In the genomic region with DNA sequence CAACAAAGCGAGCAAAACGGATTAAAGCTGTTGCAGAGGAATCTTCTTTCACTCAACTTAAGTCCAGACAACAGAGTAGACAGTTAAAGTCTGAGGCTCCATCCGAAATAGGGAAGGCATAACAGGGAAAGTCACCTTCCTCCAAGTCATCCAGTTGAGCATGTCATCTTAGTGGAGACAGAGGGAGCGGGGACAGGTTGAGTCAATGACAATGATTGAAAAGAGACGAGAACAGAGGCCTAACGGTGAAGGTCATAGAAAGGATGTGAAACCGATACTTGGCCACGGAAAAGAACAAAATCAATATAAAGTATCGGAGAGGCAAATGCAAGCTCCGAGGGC, we compare ENCODE assay signal across 8 cellular contexts. TPM values are rescaled to one million over a fixed set of nuclear protein-coding genes. Genes with fewer than 3 reads are reported as not detected.
DNase-seq lines count a peak whose midpoint lies in the region; ATAC-seq, FAIRE-seq and TF ChIP-seq lines count a peak whose summit lies in the region.

No MANE protein-coding gene starts in this region.

- peak overlapping the region; percentile 95 for H3K27ac Mint-ChIP-seq in activated CD8-positive, alpha-beta memory T cell treated with anti-CD3 and anti-CD28 coated beads, Interleukin-2, amount 10 ng/mL, durations not matched to agents 7 days and 5 days
- H3K27ac Mint-ChIP-seq in naive thymus-derived CD4-positive, alpha-beta T cell, result peak overlapping the region; percentile 90 to 98 (median 96)

- H2BK120ac ChIP-seq in H1 (replicated peaks; ENCODE audit: low read depth, low read length), result no peak overlapping the region

- H3K9me3 ChIP-seq in Panc1 (ENCODE audit: control insufficient read depth, insufficient read depth, low read depth, low read length), result no peaks in the 10 kb centered on the region
- no peaks in the 10 kb centered on the region for H3K9me3 ChIP-seq in H1 (ENCODE audit: insufficient read depth in 2 of 2, low read depth in 1 of 2, low read length in 1 of 2)
- H3K9me3 ChIP-seq in naive thymus-derived CD4-positive, alpha-beta T cell (ENCODE audit: control insufficient read depth in 2 of 3, low read length in 3 of 3), result no peaks in the 10 kb centered on the region

- H3K36me3 Mint-ChIP-seq in activated CD8-positive, alpha-beta memory T cell treated with anti-CD3 and anti-CD28 coated beads, Interleukin-2, amount 10 ng/mL, durations not matched to agents 7 days and 5 days, result peaks cover 64% of the 10 kb centered on the region
- H3K36me3 Mint-ChIP-seq in naive thymus-derived CD4-positive, alpha-beta T cell, result peaks cover 25 to 50% (median 42%) of the 10 kb centered on the region in 5 donors

- peaks cover 56% of the 10 kb centered on the region for H3K4me1 Mint-ChIP-seq in activated CD8-positive, alpha-beta memory T cell treated with anti-CD3 and anti-CD28 coated beads, Interleukin-2, amount 10 ng/mL, durations not matched to agents 7 days and 5 days
- H3K4me1 Mint-ChIP-seq in naive thymus-derived CD4-positive, alpha-beta T cell, result peaks cover 38 to 82% (median 71%) of the 10 kb centered on the region in 7 donors

- FAIRE-seq in H1 (lab: Jason Lieb, UNC), result no peak

- H3K23me2 ChIP-seq in H1 (ENCODE audit: low read depth, low read length), result peaks cover 6% of the 10 kb centered on the region

- no peak for DNase-seq in activated CD8-positive, alpha-beta memory T cell treated with anti-CD3 and anti-CD28 coated beads, Interleukin-2, amount 10 ng/mL, durations not matched to agents 7 days and 5 days
- DNase-seq in activated CD8-positive, alpha-beta memory T cell treated with anti-CD3 and anti-CD28 coated beads, Interleukin-2, amount 50 U/mL, for 48 hours, result no peak
- DNase-seq in Panc1 (ENCODE audit: low read depth, low spot score), result no peak
- no peak for DNase-seq in H1 (ENCODE audit: low read depth in 1 of 2, low spot score in 2 of 2)
- no peak for DNase-seq in naive thymus-derived CD4-positive, alpha-beta T cell
- no peak for DNase-seq in AG20443 (ENCODE audit: low spot score)

- peak overlapping the region; percentile 24 for H3K56ac ChIP-seq in H1 (replicated peaks; ENCODE audit: insufficient read length, low read depth, low read length)

- TF ChIP-seq POLR2A in H1 (IDR thresholded peaks at IDR 0.05; ENCODE audit: control extremely low read depth in 1 of 2, low read depth in 2 of 2, low read length in 2 of 2), result no peak

- intact Hi-C loops in Panc1 (cut with micrococcal nuclease; ENCODE audit: unreplicated experiment), result no loop called here
- intact Hi-C loops in naive thymus-derived CD4-positive, alpha-beta T cell (cut with micrococcal nuclease), result loop anchor here (2.0 to 5.0 kb wide), 3 partner anchors 534 to 1711 kb away; partner anchors contain the start of gene MEX3C (in 1 of the 2)

- no peak overlapping the region for H2AFZ ChIP-seq in H1 (ENCODE audit: low read length)

- in situ Hi-C loops in Panc1 (cut with HindIII; ENCODE audit: low pct_unique_long_range_greater_than_20kb, low sequenced_read_pairs), result no loop called here

- H3K14ac ChIP-seq in H1 (ENCODE audit: insufficient read length), result no peak overlapping the region

- H2BK12ac ChIP-seq in H1 (ENCODE audit: low read depth, low read length), result no peak overlapping the region

- no peaks in the 10 kb centered on the region for H3K79me1 ChIP-seq in H1 (ENCODE audit: low read depth, low read length)

- WGBS in H1 (ENCODE audit: extremely low coverage in 1 of 2, insufficient coverage in 1 of 2, insufficient read length in 1 of 2, insufficient replicate concordance in 2 of 2, low coverage in 1 of 2, low lambda C conversion rate in 2 of 2, missing lambda C conversion rate in 1 of 2), 2 experiments, result 6% methylated on average over 10 of the region's 10 CpGs; no CpG with 5 or more reads in 1 of the 2 experiments

- H3K27ac ChIP-seq in Panc1 (ENCODE audit: low read length) (peak overlapping the region; percentile 98), H1 (ENCODE audit: low read depth, low read length) (no peak overlapping the region)
- H3K27ac ChIP-seq in naive thymus-derived CD4-positive, alpha-beta T cell (ENCODE audit: low read depth, low read length), result peak overlapping the region; percentile 95

- POLR2A ChIA-PET in Panc1 (lab: Charles Lee) (interaction anchor here (0.5 to 0.6 kb wide), 3 partner anchors 200 to 1206 kb away, joined by 3 to 8 read pairs (median 4); no protein-coding TSS in a partner anchor), H1 (lab: Charles Lee; ENCODE audit: partially characterized antibody) (interaction anchor here (0.6 to 6.9 kb wide), 16 partner anchors 10 to 1011 kb away, joined by 3 to 59 read pairs (median 4); partner anchors contain the start of genes DYM and LIPG)
- POLR2A ChIA-PET in naive thymus-derived CD4-positive, alpha-beta T cell (lab: Charles Lee), result interaction anchor here (0.5 to 3.0 kb wide), 15 partner anchors 10 to 795 kb away, joined by 3 to 31 read pairs (median 5); partner anchors contain the start of genes DYM and MBD1

- H3K18ac ChIP-seq in H1 (ENCODE audit: extremely low read depth, low read length), result 0 out of 2 replicates have a peak overlapping the region, but pooled peaks have one; percentile 10

- no peak overlapping the region for H4K5ac ChIP-seq in H1 (ENCODE audit: insufficient read length, low read depth, low read length)

- BruUV-seq in Panc1 (replicated peaks; lab: Mats Ljungman, UMichigan), result no TSS peak

- ATAC-seq in activated CD8-positive, alpha-beta memory T cell treated with anti-CD3 and anti-CD28 coated beads, Interleukin-2, amount 10 ng/mL, durations not matched to agents 7 days and 5 days, result peak; percentile 24
- ATAC-seq in Panc1 (peak; percentile 11), GM21390 (IDR thresholded peaks at IDR 0.05; ENCODE audit: unreplicated experiment) (no peak), HG02973 (IDR thresholded peaks at IDR 0.05; ENCODE audit: unreplicated experiment) (no peak)
- peak; percentile 13 for ATAC-seq in naive thymus-derived CD4-positive, alpha-beta T cell

- H3K36me3 ChIP-seq in Panc1 (ENCODE audit: control insufficient read depth, insufficient read depth, low read length) (peaks cover 28% of the 10 kb centered on the region), H1 (ENCODE audit: control insufficient read depth in 2 of 4, insufficient read depth in 4 of 4, low read length in 3 of 4) (peaks cover 15 to 57% (median 43%) of the 10 kb centered on the region in 4 experiments)
- H3K36me3 ChIP-seq in naive thymus-derived CD4-positive, alpha-beta T cell (ENCODE audit: control insufficient read depth in 2 of 3, insufficient read depth in 3 of 3, low read length in 3 of 3), result peaks cover 9 to 55% (median 28%) of the 10 kb centered on the region in 3 experiments

- H3K4ac ChIP-seq in H1 (replicated peaks; ENCODE audit: insufficient read length, low read depth, low read length), result peak overlapping the region; percentile 27

- no peak overlapping the region for H2AK5ac ChIP-seq in H1 (ENCODE audit: low read depth, low read length)

- H3K4me1 ChIP-seq in Panc1 (ENCODE audit: control insufficient read depth, insufficient read depth, low read length) (peaks cover 25% of the 10 kb centered on the region), H1 (replicated peaks in 1 of 4; ENCODE audit: control insufficient read depth in 3 of 4, insufficient read depth in 4 of 4, low read length in 3 of 4) (peaks cover 0 to 8% (median 0%) of the 10 kb centered on the region in 4 experiments; a peak in 2 of 7 replicates)
- H3K4me1 ChIP-seq in naive thymus-derived CD4-positive, alpha-beta T cell (ENCODE audit: control insufficient read depth in 2 of 2, insufficient read depth in 2 of 2, low read length in 2 of 2), result peaks cover 32 to 39% of the 10 kb centered on the region in 2 donors

- H3K4me3 Mint-ChIP-seq in activated CD8-positive, alpha-beta memory T cell treated with anti-CD3 and anti-CD28 coated beads, Interleukin-2, amount 10 ng/mL, durations not matched to agents 7 days and 5 days, result peak overlapping the region; percentile 89
- peak overlapping the region; percentile 77 to 98 (median 94) for H3K4me3 Mint-ChIP-seq in naive thymus-derived CD4-positive, alpha-beta T cell

- TF ChIP-seq RAD21 in H1 (IDR thresholded peaks at IDR 0.05 in 1 of 2, conservative IDR thresholded peaks at IDR 0.05 in 1 of 2; ENCODE audit: low read depth in 2 of 2, low read length in 2 of 2), result no peak

- peak overlapping the region; percentile 75 to 86 for H3K4me2 ChIP-seq in H1 (ENCODE audit: insufficient read depth in 1 of 2, low read depth in 2 of 2, low read length in 2 of 2)

- TF ChIP-seq CTCF in Panc1 (IDR thresholded peaks at IDR 0.05) (no peak), H1 (IDR thresholded peaks at IDR 0.05; ENCODE audit: control extremely low read depth in 1 of 3, insufficient read depth in 1 of 3, low read depth in 1 of 3, low read length in 3 of 3) (no peak)

- H3K23ac ChIP-seq in H1 (ENCODE audit: insufficient read length), result no peak overlapping the region

- peaks cover 6 to 7% of the 10 kb centered on the region in 2 experiments for H4K20me1 ChIP-seq in H1 (replicated peaks in 1 of 2; ENCODE audit: control insufficient read depth in 1 of 2, insufficient read depth in 2 of 2, low read length in 2 of 2)

- H3K27me3 Mint-ChIP-seq in activated CD8-positive, alpha-beta memory T cell treated with anti-CD3 and anti-CD28 coated beads, Interleukin-2, amount 10 ng/mL, durations not matched to agents 7 days and 5 days, result no peaks in the 10 kb centered on the region
- H3K27me3 Mint-ChIP-seq in naive thymus-derived CD4-positive, alpha-beta T cell, result no peaks in the 10 kb centered on the region

- H4K91ac ChIP-seq in H1 (replicated peaks; ENCODE audit: insufficient read length, low read length), result no peak overlapping the region

- H3K79me2 ChIP-seq in H1 (ENCODE audit: control insufficient read depth in 1 of 2, insufficient read depth in 2 of 2, low read length in 2 of 2), result peaks cover 2 to 41% of the 10 kb centered on the region in 2 experiments

- peak overlapping the region in 3 of 4 experiments; percentile 64 to 83 (median 72); a peak in 6 of 7 replicates for H3K9ac ChIP-seq in H1 (replicated peaks in 1 of 4; ENCODE audit: extremely low read depth in 1 of 4, low read depth in 3 of 4, low read length in 3 of 4)

- no peak overlapping the region for H4K8ac ChIP-seq in H1 (ENCODE audit: extremely low read depth, insufficient read depth, low read length)

- peak overlapping the region; percentile 14; the same call in 1 of the 2 replicates for H2BK5ac ChIP-seq in H1 (ENCODE audit: low read depth, low read length)

- H3K4me3 ChIP-seq in Panc1 (ENCODE audit: low read depth in 2 of 2, low read length in 2 of 2) (peak overlapping the region; percentile 84 to 91), H1 (ENCODE audit: extremely low read depth in 1 of 4, insufficient read depth in 2 of 4, low read depth in 3 of 4, low read length in 4 of 4) (peak overlapping the region; percentile 72 to 93 (median 90))
- H3K4me3 ChIP-seq in naive thymus-derived CD4-positive, alpha-beta T cell (ENCODE audit: low read length), result peak overlapping the region; percentile 95

- H2BK15ac ChIP-seq in H1 (ENCODE audit: low read length), result no peak overlapping the region

- H3K9me3 Mint-ChIP-seq in activated CD8-positive, alpha-beta memory T cell treated with anti-CD3 and anti-CD28 coated beads, Interleukin-2, amount 10 ng/mL, durations not matched to agents 7 days and 5 days (ENCODE audit: low read depth), result no peaks in the 10 kb centered on the region
- H3K9me3 Mint-ChIP-seq in naive thymus-derived CD4-positive, alpha-beta T cell, result no peaks in the 10 kb centered on the region

- CTCF ChIA-PET in activated CD8-positive, alpha-beta memory T cell treated with anti-CD3 and anti-CD28 coated beads, Interleukin-2, amount 10 ng/mL, durations not matched to agents 7 days and 5 days (lab: Charles Lee), result interaction anchor here (0.6 to 2.0 kb wide), 8 partner anchors 9 to 372 kb away, joined by 3 to 7 read pairs (median 4); partner anchors contain the start of gene ACAA2
- CTCF ChIA-PET in Panc1 (lab: Charles Lee), result no interaction called here
- CTCF ChIA-PET in H1 (lab: Charles Lee; ENCODE audit: partially characterized antibody), result interaction anchor here (0.6 to 1.7 kb wide), 6 partner anchors 11 to 1709 kb away, joined by 3 to 6 read pairs (median 3); no protein-coding TSS in a partner anchor
- CTCF ChIA-PET in naive thymus-derived CD4-positive, alpha-beta T cell (lab: Charles Lee), result interaction anchor here (1.2 kb wide), 1 partner anchor 20 kb away, joined by 3 read pairs; no protein-coding TSS in a partner anchor

- no peak overlapping the region for H2BK20ac ChIP-seq in H1 (ENCODE audit: low read length)

- H3K27me3 ChIP-seq in Panc1 (ENCODE audit: control insufficient read depth, insufficient read depth, low read length) (no peaks in the 10 kb centered on the region), H1 (replicated peaks in 1 of 4; ENCODE audit: control insufficient read depth in 3 of 4, extremely low read depth in 1 of 4, insufficient read depth in 3 of 4, low read length in 3 of 4) (no peaks in the 10 kb centered on the region)
- H3K27me3 ChIP-seq in naive thymus-derived CD4-positive, alpha-beta T cell (ENCODE audit: control insufficient read depth in 2 of 2, insufficient read depth in 2 of 2, low read length in 2 of 2), result no peaks in the 10 kb centered on the region

- no peak for TF ChIP-seq EP300 in H1 (IDR thresholded peaks at IDR 0.05; ENCODE audit: borderline replicate concordance in 1 of 2, low read depth in 2 of 2, low read length in 2 of 2)

RNA-seq across cellular contexts. Expression of gene C18orf32, which starts 0.4 kb away (rescaled TPM):
- 10 to 100 TPM; 15.2 to 22.3 TPM for total RNA-seq in activated CD8-positive, alpha-beta memory T cell treated with anti-CD3 and anti-CD28 coated beads, Interleukin-2, amount 10 ng/mL, durations not matched to agents 7 days and 5 days
- total RNA-seq in Panc1 (2021; ENCODE audit: unreplicated experiment), result 38.0 TPM
- 9.3 TPM for polyA plus RNA-seq in Panc1 (2012; ENCODE audit: insufficient read length)
- 20.1 and 22.9 TPM in 2 replicates for total RNA-seq in H1 (2021; fragmentation: NEBNext Ultra II Directional; extraction: Animal tissue kit (Norgen Biotek cat#: 25700))
- 14.9 and 17.3 TPM in 2 replicates for polyA plus RNA-seq in H1 (2011; rRNA removed)
- 21.1 TPM for polyA plus RNA-seq in H1 (2011; cell fraction: cytosol; rRNA removed)
- 11.5 TPM for polyA plus RNA-seq in H1 (2011; cell fraction: nucleus; rRNA removed)
- polyA plus RNA-seq in H1 (2012, experiment 1 of 2), result 5.7 to 9.1 TPM (median 8.2 TPM) in 4 replicates
- 17.5 TPM for polyA plus RNA-seq in H1 (2012, experiment 2 of 2)
- polyA plus RNA-seq in H1 (2013, experiment 1 of 2), result 39.6 TPM
- 42.4 TPM for polyA plus RNA-seq in H1 (2013, experiment 2 of 2)
- 1.1 and 1.7 TPM in 2 replicates for polyA minus RNA-seq in H1 (2011; rRNA and poly(A)+ RNA removed)
- 8.6 TPM for polyA minus RNA-seq in H1 (2011; cell fraction: cytosol; rRNA and poly(A)+ RNA removed)
- polyA minus RNA-seq in H1 (2011; cell fraction: nucleus; rRNA and poly(A)+ RNA removed), result 6.0 TPM
- total RNA-seq in naive thymus-derived CD4-positive, alpha-beta T cell, result 10 to 100 TPM; 22.5 to 53.6 (median 31.5) TPM
- 10 to 100 TPM; 51.8 to 84.1 TPM for polyA plus RNA-seq in naive thymus-derived CD4-positive, alpha-beta T cell

RNA-seq across cellular contexts. Expression of gene RPL17, which starts 5.7 kb away (rescaled TPM):
- 1,000 to 10,000 TPM; 1,233 to 1,399 TPM for total RNA-seq in activated CD8-positive, alpha-beta memory T cell treated with anti-CD3 and anti-CD28 coated beads, Interleukin-2, amount 10 ng/mL, durations not matched to agents 7 days and 5 days
- 874 TPM for total RNA-seq in Panc1 (2021; ENCODE audit: unreplicated experiment)
- 719 TPM for polyA plus RNA-seq in Panc1 (2012; ENCODE audit: insufficient read length)
- total RNA-seq in H1 (2021; fragmentation: NEBNext Ultra II Directional; extraction: Animal tissue kit (Norgen Biotek cat#: 25700)), result 2,692 and 2,707 TPM in 2 replicates
- 2,550 and 4,330 TPM in 2 replicates for polyA plus RNA-seq in H1 (2011; rRNA removed)
- polyA plus RNA-seq in H1 (2011; cell fraction: cytosol; rRNA removed), result 4,763 TPM
- polyA plus RNA-seq in H1 (2011; cell fraction: nucleus; rRNA removed), result 1,813 TPM
- 3,622 to 5,232 TPM (median 4,180 TPM) in 4 replicates for polyA plus RNA-seq in H1 (2012, experiment 1 of 2)
- 1,892 TPM for polyA plus RNA-seq in H1 (2012, experiment 2 of 2)
- polyA plus RNA-seq in H1 (2013, experiment 1 of 2), result 4,430 TPM
- polyA plus RNA-seq in H1 (2013, experiment 2 of 2), result 4,563 TPM
- polyA minus RNA-seq in H1 (2011; rRNA and poly(A)+ RNA removed), result 1,374 and 2,105 TPM in 2 replicates
- polyA minus RNA-seq in H1 (2011; cell fraction: cytosol; rRNA and poly(A)+ RNA removed), result 674 TPM
- 1,076 TPM for polyA minus RNA-seq in H1 (2011; cell fraction: nucleus; rRNA and poly(A)+ RNA removed)
- total RNA-seq in naive thymus-derived CD4-positive, alpha-beta T cell, result 1,000 to 10,000 TPM; 1,513 to 2,518 (median 2,392) TPM
- polyA plus RNA-seq in naive thymus-derived CD4-positive, alpha-beta T cell, result 1,000 to 10,000 TPM; 2,255 to 2,421 TPM

RNA-seq across cellular contexts. Expression of gene DYM, which starts 26.1 kb away (rescaled TPM):
- total RNA-seq in activated CD8-positive, alpha-beta memory T cell treated with anti-CD3 and anti-CD28 coated beads, Interleukin-2, amount 10 ng/mL, durations not matched to agents 7 days and 5 days, result 10 to 100 TPM; 65.8 to 78.3 TPM
- 28.7 TPM for total RNA-seq in Panc1 (2021; ENCODE audit: unreplicated experiment)
- polyA plus RNA-seq in Panc1 (2012; ENCODE audit: insufficient read length), result 11.8 TPM
- 60.7 and 63.8 TPM in 2 replicates for total RNA-seq in H1 (2021; fragmentation: NEBNext Ultra II Directional; extraction: Animal tissue kit (Norgen Biotek cat#: 25700))
- 25.5 and 32.9 TPM in 2 replicates for polyA plus RNA-seq in H1 (2011; rRNA removed)
- polyA plus RNA-seq in H1 (2011; cell fraction: cytosol; rRNA removed), result 29.7 TPM
- 26.4 TPM for polyA plus RNA-seq in H1 (2011; cell fraction: nucleus; rRNA removed)
- polyA plus RNA-seq in H1 (2012, experiment 1 of 2), result 29.7 to 50.9 TPM (median 34.3 TPM) in 4 replicates
- polyA plus RNA-seq in H1 (2012, experiment 2 of 2), result 4.5 TPM
- polyA plus RNA-seq in H1 (2013, experiment 1 of 2), result 36.2 TPM
- polyA plus RNA-seq in H1 (2013, experiment 2 of 2), result 34.9 TPM
- polyA minus RNA-seq in H1 (2011; rRNA and poly(A)+ RNA removed), result 79.1 and 91.3 TPM in 2 replicates
- 50.1 TPM for polyA minus RNA-seq in H1 (2011; cell fraction: cytosol; rRNA and poly(A)+ RNA removed)
- 183 TPM for polyA minus RNA-seq in H1 (2011; cell fraction: nucleus; rRNA and poly(A)+ RNA removed)
- 10 to 100 TPM; 60.3 to 71.0 (median 64.1) TPM for total RNA-seq in naive thymus-derived CD4-positive, alpha-beta T cell
- polyA plus RNA-seq in naive thymus-derived CD4-positive, alpha-beta T cell, result 10 to 100 TPM; 29.2 to 41.6 TPM

Comparison
In these comparisons a context has a peak if more than half of its experiments do, and no peak if none do; other contexts are left out.
1. ATAC-seq: peak in activated CD8-positive, alpha-beta memory T cell treated with anti-CD3 and anti-CD28 coated beads, Interleukin-2, amount 10 ng/mL, durations not matched to agents 7 days and 5 days (single experiment), Panc1 (single experiment) and naive thymus-derived CD4-positive, alpha-beta T cell (single experiment); none in GM21390 (single experiment) and HG02973 (single experiment).
2. Peak in every context shown above with its lines, with median percentiles within 50 percentile points of each other: H3K4me3 ChIP-seq.